In genomic region chr9:136711219-136711648, GRCh38 we compare ENCODE assay signal across 11 cellular contexts. TPM values are rescaled to one million over a fixed set of nuclear protein-coding genes. Genes with fewer than 3 reads are reported as not detected.
DNase-seq lines count a peak whose midpoint lies in the region; ATAC-seq and TF ChIP-seq lines count a peak whose summit lies in the region.
"Not testable (repeated sequence)": the region's sequence is repeated elsewhere in the genome, so short reads cannot be mapped to it uniquely, and the experiment has no call there.
"Had no signal": no experiment of that assay in that cellular context is flagged by ENCODE, and none has a peak within 500 bp of the region (broad histone marks: within the 10 kb centered on the region; RNA-seq: fewer than 3 reads in every experiment).

No MANE protein-coding gene starts in this region.

- not testable (repeated sequence) for H3K9me3 Mint-ChIP-seq in IgD-negative memory B cell; activated CD4-positive, alpha-beta T cell treated with anti-CD3 and anti-CD28 coated beads for 36 hours (ENCODE audit: low read depth); brain; progenitor cell of endocrine pancreas (ENCODE audit: low read depth)

- WGBS in liver, result 59% methylated on average over 4 of the region's 4 CpGs

- not testable (repeated sequence) for H3K9ac ChIP-seq in liver (ENCODE audit: low read depth in 1 of 2, low read length in 2 of 2)

- not testable (repeated sequence) for TF ChIP-seq CTCF in brain (conservative IDR thresholded peaks at IDR 0.05); fibroblast of the aortic adventitia (IDR thresholded peaks at IDR 0.05; ENCODE audit: insufficient read depth, low read length); liver (IDR thresholded peaks at IDR 0.05; ENCODE audit: low read depth, low read length, missing input control); progenitor cell of endocrine pancreas (IDR thresholded peaks at IDR 0.05; ENCODE audit: unreplicated experiment)

- H3K27ac ChIP-seq in liver (ENCODE audit: low read depth in 1 of 2, low read length in 2 of 2), result not testable (repeated sequence)

- POLR2A ChIA-PET in activated CD4-positive, alpha-beta T cell treated with anti-CD3 and anti-CD28 coated beads for 36 hours (lab: Charles Lee), result not testable (repeated sequence)

- H3K27me3 ChIP-seq in liver (ENCODE audit: control insufficient read depth in 4 of 4, insufficient read depth in 4 of 4, low read length in 3 of 4), result not testable (repeated sequence)

- peaks cover 4 to 17% (median 13%) of the 10 kb centered on the region in 4 donors for H3K4me1 ChIP-seq in liver (ENCODE audit: control insufficient read depth in 4 of 4, insufficient read depth in 4 of 4, low read length in 3 of 4)

- H3K4me3 Mint-ChIP-seq in IgD-negative memory B cell, result peak overlapping the region; percentile 16 to 91 (median 76)
- peak overlapping the region; percentile 14 for H3K4me3 Mint-ChIP-seq in activated CD4-positive, alpha-beta T cell treated with anti-CD3 and anti-CD28 coated beads for 36 hours
- H3K4me3 Mint-ChIP-seq in brain, result peak overlapping the region; percentile 79 to 89 (median 82)
- peak overlapping the region; percentile 71 for H3K4me3 Mint-ChIP-seq in progenitor cell of endocrine pancreas (ENCODE audit: low read depth)

- CTCF ChIA-PET in activated CD4-positive, alpha-beta T cell treated with anti-CD3 and anti-CD28 coated beads for 36 hours (lab: Charles Lee), result not testable (repeated sequence)

- TF ChIP-seq RAD21 in liver (IDR thresholded peaks at IDR 0.05), result not testable (repeated sequence)

- H3K4me3 ChIP-seq in fibroblast of the aortic adventitia (ENCODE audit: low read depth, low read length); liver (ENCODE audit: low read depth in 1 of 3, low read length in 3 of 3): not testable (repeated sequence)

- not testable (repeated sequence) for ATAC-seq in activated CD4-positive, alpha-beta T cell treated with anti-CD3 and anti-CD28 coated beads for 36 hours

- peak overlapping the region in 1 of 3 donors; percentile 21 for H3K27ac Mint-ChIP-seq in IgD-negative memory B cell
- H3K27ac Mint-ChIP-seq in activated CD4-positive, alpha-beta T cell treated with anti-CD3 and anti-CD28 coated beads for 36 hours; progenitor cell of endocrine pancreas: not testable (repeated sequence)
- peak overlapping the region in 3 of 5 experiments; percentile 52 to 71 (median 60) for H3K27ac Mint-ChIP-seq in brain

- H3K36me3 Mint-ChIP-seq in IgD-negative memory B cell; activated CD4-positive, alpha-beta T cell treated with anti-CD3 and anti-CD28 coated beads for 36 hours (ENCODE audit: low read depth); brain; progenitor cell of endocrine pancreas (ENCODE audit: insufficient read depth): not testable (repeated sequence)

- DNase-seq in EH (ENCODE audit: low read depth), result peak; percentile 72
- not testable (repeated sequence) for DNase-seq in activated CD4-positive, alpha-beta T cell treated with anti-CD3 and anti-CD28 coated beads for 36 hours; progenitor cell of endocrine pancreas (ENCODE audit: low spot score, unreplicated experiment)
- DNase-seq in fibroblast of the aortic adventitia (ENCODE audit: low read depth), result peak; percentile 71

- H3K4me1 Mint-ChIP-seq in IgD-negative memory B cell; activated CD4-positive, alpha-beta T cell treated with anti-CD3 and anti-CD28 coated beads for 36 hours; progenitor cell of endocrine pancreas (ENCODE audit: low read depth): not testable (repeated sequence)
- peaks cover 35% of the 10 kb centered on the region for H3K4me1 Mint-ChIP-seq in brain

- H3K36me3 ChIP-seq in liver (ENCODE audit: control insufficient read depth in 4 of 4, insufficient read depth in 3 of 4, low read depth in 1 of 4, low read length in 3 of 4), result not testable (repeated sequence)

- H3K9me3 ChIP-seq in liver (ENCODE audit: control insufficient read depth in 4 of 4, low read length in 3 of 4), result not testable (repeated sequence)

- intact Hi-C loops in activated CD4-positive, alpha-beta T cell treated with anti-CD3 and anti-CD28 coated beads for 36 hours (cut with DNase I, micrococcal nuclease), result not testable (repeated sequence)

- H3K27me3 Mint-ChIP-seq in IgD-negative memory B cell (peaks cover 31% of the 10 kb centered on the region), progenitor cell of endocrine pancreas (peaks cover 10% of the 10 kb centered on the region)
- H3K27me3 Mint-ChIP-seq in activated CD4-positive, alpha-beta T cell treated with anti-CD3 and anti-CD28 coated beads for 36 hours, result peaks cover 27% of the 10 kb centered on the region
- not testable (repeated sequence) for H3K27me3 Mint-ChIP-seq in brain

TF ChIP-seq in liver, 16 proteins besides CTCF, POLR2A, EP300 and RAD21:
- peak; percentile 70 to 80 for TF ChIP-seq JUND (IDR thresholded peaks at IDR 0.05)

RNA-seq across cellular contexts. Expression of gene DIPK1B, which starts 1.1 kb away (rescaled TPM):
- polyA plus RNA-seq in IgD-negative memory B cell (0.90 TPM), brain (ENCODE audit: insufficient read depth, low read depth, low replicate concordance) (35.5 TPM), liver (1 to 10 TPM; 2.3 to 4.1 TPM)
- under 1 TPM; 0.21 to 0.25 TPM for total RNA-seq in activated CD4-positive, alpha-beta T cell treated with anti-CD3 and anti-CD28 coated beads for 36 hours
- total RNA-seq in fibroblast of the aortic adventitia (ENCODE audit: low replicate concordance) (0.45 and 0.98 TPM in 2 replicates), liver (10 to 100 TPM in 1 of 2 donors, 1 to 10 TPM in 1; 6.4 to 19.7 TPM), progenitor cell of endocrine pancreas (51.3 and 52.9 TPM in 2 replicates)
- total RNA-seq: activated CD8-positive, alpha-beta memory T cell treated with anti-CD3 and anti-CD28 coated beads for 36 hours had no signal

RNA-seq across cellular contexts. Expression of gene AGPAT2, which starts 24.0 kb away (rescaled TPM):
- polyA plus RNA-seq in IgD-negative memory B cell, result 42.0 TPM
- 10 to 100 TPM in 1 of 2 experiments, 1 to 10 TPM in 1; 9.0 to 10.4 TPM for total RNA-seq in activated CD4-positive, alpha-beta T cell treated with anti-CD3 and anti-CD28 coated beads for 36 hours
- polyA plus RNA-seq in brain (ENCODE audit: insufficient read depth, low read depth, low replicate concordance), result 42.6 TPM
- 6.2 and 29.0 TPM in 2 replicates for total RNA-seq in fibroblast of the aortic adventitia (ENCODE audit: low replicate concordance)
- 100 to 1,000 TPM in 1 of 2 donors, 10 to 100 TPM in 1; 75.1 to 213 TPM for total RNA-seq in liver
- polyA plus RNA-seq in liver, result 100 to 1,000 TPM; 211 to 222 TPM
- total RNA-seq in progenitor cell of endocrine pancreas, result 27.7 and 28.0 TPM in 2 replicates

RNA-seq across cellular contexts. Expression of gene LCN10, which starts 31.5 kb away (rescaled TPM):
- polyA plus RNA-seq in IgD-negative memory B cell (68.0 TPM), brain (ENCODE audit: insufficient read depth, low read depth, low replicate concordance) (3.5 TPM), liver (under 1 TPM; 0.11 to 0.12 TPM)
- 1 to 10 TPM in 1 of 2 experiments, under 1 TPM in 1; 0.71 to 1.2 TPM for total RNA-seq in activated CD4-positive, alpha-beta T cell treated with anti-CD3 and anti-CD28 coated beads for 36 hours
- total RNA-seq in fibroblast of the aortic adventitia (ENCODE audit: low replicate concordance) (not detected in 2 replicates), liver (under 1 TPM; 0.08 to 0.14 TPM), progenitor cell of endocrine pancreas (0.42 TPM in 1 of 2 replicates, not detected in the other)
- total RNA-seq: mononuclear cell had no signal

RNA-seq across cellular contexts. Expression of gene LCN6, which starts 37.1 kb away (rescaled TPM):
- polyA plus RNA-seq in IgD-negative memory B cell (not detected), brain (ENCODE audit: insufficient read depth, low read depth, low replicate concordance) (not detected), liver (under 1 TPM; 0.14 to 0.32 TPM)
- total RNA-seq in activated CD4-positive, alpha-beta T cell treated with anti-CD3 and anti-CD28 coated beads for 36 hours, result not detected
- total RNA-seq in fibroblast of the aortic adventitia (ENCODE audit: low replicate concordance) (not detected in 2 replicates), liver (not detected), progenitor cell of endocrine pancreas (not detected in 2 replicates)
- total RNA-seq: activated CD8-positive, alpha-beta memory T cell treated with anti-CD3 and anti-CD28 coated beads for 36 hours; mononuclear cell had no signal

RNA-seq across cellular contexts. Expression of gene LCN8, which starts 46.8 kb away (rescaled TPM):
- polyA plus RNA-seq in IgD-negative memory B cell, result 0.44 TPM
- total RNA-seq in activated CD4-positive, alpha-beta T cell treated with anti-CD3 and anti-CD28 coated beads for 36 hours, result not detected
- 0.34 TPM for polyA plus RNA-seq in brain (ENCODE audit: insufficient read depth, low read depth, low replicate concordance)
- not detected in 2 replicates for total RNA-seq in fibroblast of the aortic adventitia (ENCODE audit: low replicate concordance)
- total RNA-seq in liver, result not detected
- not detected for polyA plus RNA-seq in liver
- not detected in 2 replicates for total RNA-seq in progenitor cell of endocrine pancreas
- total RNA-seq: activated CD8-positive, alpha-beta memory T cell treated with anti-CD3 and anti-CD28 coated beads for 36 hours; heart right ventricle; mononuclear cell had no signal
- polyA plus RNA-seq: esophagus, heart right ventricle had no signal

Comparison
In these comparisons a context has a peak if more than half of its experiments do, and no peak if none do; other contexts are left out.
1. H3K4me3 Mint-ChIP-seq: peak in every context shown above with its lines; median percentile 82 in brain; 76 in IgD-negative memory B cell; 71 in progenitor cell of endocrine pancreas; 14 in activated CD4-positive, alpha-beta T cell treated with anti-CD3 and anti-CD28 coated beads for 36 hours.